In the genomic region with DNA sequence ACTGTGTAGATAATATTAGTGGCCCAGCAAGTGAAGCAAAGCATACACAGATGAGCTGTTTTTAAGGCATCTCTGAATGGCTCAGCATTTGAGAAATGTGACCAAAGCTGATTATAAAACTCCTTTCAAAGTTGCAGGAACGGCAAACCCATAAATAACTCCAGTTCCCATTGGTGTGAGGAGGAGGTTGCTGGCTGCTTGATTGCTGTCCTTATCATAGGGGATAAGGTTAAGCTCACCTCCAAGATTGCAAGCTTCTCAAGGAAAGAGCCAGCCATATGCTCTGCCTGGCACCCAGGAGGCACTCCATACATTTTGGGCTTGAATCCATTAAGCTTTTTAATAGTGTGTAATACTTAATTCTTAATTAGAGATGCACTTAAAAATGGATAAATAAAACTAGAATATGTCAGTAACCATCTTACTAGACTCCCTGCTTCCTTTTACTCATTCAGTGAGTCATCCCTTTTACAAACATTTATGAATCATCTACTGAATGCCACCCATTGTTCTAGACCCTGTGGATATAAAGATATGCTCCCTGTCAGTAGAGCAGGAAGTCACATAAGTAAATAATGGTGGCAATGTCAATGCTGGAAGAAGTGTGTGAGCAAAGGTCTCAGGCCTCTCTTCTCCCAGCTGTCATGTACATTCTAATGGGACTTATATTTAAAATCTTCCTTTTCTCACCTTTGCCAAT, we compare ENCODE assay signal across 1 cellular context.
A peak's percentile ranks its signal among the peaks of the same experiment; 100 is the strongest.
TF ChIP-seq lines count a peak whose summit lies in the region.

No MANE protein-coding gene starts in this region.

TF ChIP-seq in HepG2, 621 proteins besides CTCF, POLR2A, EP300 and RAD21 (continued from another document and continues in another):
- peak; percentile 69 for TF ChIP-seq HNF1B (CRISPR knock-in tag; IDR thresholded peaks at IDR 0.05)
- TF ChIP-seq REXO4 (CRISPR knock-in tag; IDR thresholded peaks at IDR 0.05; ENCODE audit: borderline replicate concordance), result no peak
- peak; percentile 66; the same call in 1 of the 2 replicates for TF ChIP-seq RARA (CRISPR knock-in tag; IDR thresholded peaks at IDR 0.05)
- peak; percentile 96 for TF ChIP-seq SAP130 (CRISPR knock-in tag; IDR thresholded peaks at IDR 0.05; ENCODE audit: low read depth)
- peak; percentile 25; the same call in 1 of the 2 replicates for TF ChIP-seq ZBTB3 (CRISPR knock-in tag; IDR thresholded peaks at IDR 0.05; ENCODE audit: borderline replicate concordance, low read depth)
- TF ChIP-seq ZNF737 (CRISPR knock-in tag; IDR thresholded peaks at IDR 0.05; ENCODE audit: borderline replicate concordance), result no peak
- TF ChIP-seq ZNF30 (CRISPR knock-in tag; IDR thresholded peaks at IDR 0.05), result no peak
- peak; percentile 13; the same call in 1 of the 2 replicates for TF ChIP-seq TSC22D2 (CRISPR knock-in tag; IDR thresholded peaks at IDR 0.05; ENCODE audit: borderline replicate concordance)
- TF ChIP-seq ZNF292 (CRISPR knock-in tag; IDR thresholded peaks at IDR 0.05; ENCODE audit: borderline replicate concordance, low read depth), result peak; percentile 55; the same call in 1 of the 2 replicates
- TF ChIP-seq ZC3H4 (CRISPR knock-in tag; IDR thresholded peaks at IDR 0.05; ENCODE audit: borderline replicate concordance), result no peak
- TF ChIP-seq, protein P1, sequence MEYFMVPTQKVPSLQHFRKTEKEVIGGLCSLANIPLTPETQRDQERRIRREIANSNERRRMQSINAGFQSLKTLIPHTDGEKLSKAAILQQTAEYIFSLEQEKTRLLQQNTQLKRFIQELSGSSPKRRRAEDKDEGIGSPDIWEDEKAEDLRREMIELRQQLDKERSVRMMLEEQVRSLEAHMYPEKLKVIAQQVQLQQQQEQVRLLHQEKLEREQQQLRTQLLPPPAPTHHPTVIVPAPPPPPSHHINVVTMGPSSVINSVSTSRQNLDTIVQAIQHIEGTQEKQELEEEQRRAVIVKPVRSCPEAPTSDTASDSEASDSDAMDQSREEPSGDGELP (IDR thresholded peaks at IDR 0.05; ENCODE audit: borderline replicate concordance, low read depth), result peak; percentile 82; the same call in 1 of the 2 replicates
- TF ChIP-seq SP1 (IDR thresholded peaks at IDR 0.05), result no peak
- TF ChIP-seq SP1 (CRISPR knock-in tag; IDR thresholded peaks at IDR 0.05), result no peak
- TF ChIP-seq NAIF1 (CRISPR knock-in tag; IDR thresholded peaks at IDR 0.05; ENCODE audit: borderline replicate concordance), result no peak; the same call in 1 of the 2 replicates
- TF ChIP-seq SP4 (CRISPR knock-in tag; IDR thresholded peaks at IDR 0.05), result no peak
- TF ChIP-seq ZZZ3 (CRISPR knock-in tag; IDR thresholded peaks at IDR 0.05; ENCODE audit: borderline replicate concordance), result no peak
- TF ChIP-seq DPF2 (CRISPR knock-in tag; IDR thresholded peaks at IDR 0.05; ENCODE audit: borderline replicate concordance, low read depth), result peak; percentile 99
- peak; percentile 86 for TF ChIP-seq RBM22 (optimal IDR thresholded peaks at IDR 0.05; ENCODE audit: low read length)
- 0 out of 2 replicates have a peak, but pooled peaks have one; percentile 60 for TF ChIP-seq ZNF142 (CRISPR knock-in tag; IDR thresholded peaks at IDR 0.05)
- TF ChIP-seq JUND (CRISPR knock-in tag; IDR thresholded peaks at IDR 0.05), result peak; percentile 98
- no peak for TF ChIP-seq KDM4B (CRISPR knock-in tag; IDR thresholded peaks at IDR 0.05)
- peak; percentile 31 for TF ChIP-seq MED8 (CRISPR knock-in tag; IDR thresholded peaks at IDR 0.05; ENCODE audit: insufficient replicate concordance)
- peak; percentile 6 for TF ChIP-seq MAFF (IDR thresholded peaks at IDR 0.05; ENCODE audit: low read depth, low read length)
- no peak for TF ChIP-seq KAT7 (CRISPR knock-in tag; IDR thresholded peaks at IDR 0.05; ENCODE audit: borderline replicate concordance)
- TF ChIP-seq ZNF331 (CRISPR knock-in tag; IDR thresholded peaks at IDR 0.05), result peak; percentile 61; the same call in 1 of the 2 replicates
- peak; percentile 58; the same call in 1 of the 2 replicates for TF ChIP-seq THAP11 (CRISPR knock-in tag; IDR thresholded peaks at IDR 0.05)
- TF ChIP-seq ZNF766 (CRISPR knock-in tag; IDR thresholded peaks at IDR 0.05; ENCODE audit: borderline replicate concordance), result no peak
- peak; percentile 95 for TF ChIP-seq ZSCAN9 (CRISPR knock-in tag; IDR thresholded peaks at IDR 0.05; ENCODE audit: borderline replicate concordance)
- peak; percentile 97 for TF ChIP-seq PPARG (CRISPR knock-in tag; conservative IDR thresholded peaks at IDR 0.05)
- TF ChIP-seq PLRG1 (conservative IDR thresholded peaks at IDR 0.05), result no peak
- no peak; the same call in 1 of the 2 replicates for TF ChIP-seq ZSCAN5A (CRISPR knock-in tag; IDR thresholded peaks at IDR 0.05; ENCODE audit: borderline replicate concordance)
- no peak for TF ChIP-seq ZNF546 (CRISPR knock-in tag; conservative IDR thresholded peaks at IDR 0.05)
- no peak for TF ChIP-seq ZNF484 (CRISPR knock-in tag; IDR thresholded peaks at IDR 0.05; ENCODE audit: borderline replicate concordance, low read depth)
- TF ChIP-seq CENPBD1 (CRISPR knock-in tag; IDR thresholded peaks at IDR 0.05; ENCODE audit: borderline replicate concordance, low read depth), result no peak
- peak; percentile 46; the same call in 1 of the 2 replicates for TF ChIP-seq KMT2A (CRISPR knock-in tag; IDR thresholded peaks at IDR 0.05)
- no peak for TF ChIP-seq PBX3 (CRISPR knock-in tag; IDR thresholded peaks at IDR 0.05; ENCODE audit: borderline replicate concordance)
- no peak for TF ChIP-seq SAFB2 (CRISPR knock-in tag; IDR thresholded peaks at IDR 0.05; ENCODE audit: borderline replicate concordance, low read depth)
- TF ChIP-seq ZNF354B (CRISPR knock-in tag; IDR thresholded peaks at IDR 0.05), result no peak
- peak; percentile 88 for TF ChIP-seq HNF4G (IDR thresholded peaks at IDR 0.05; ENCODE audit: borderline replicate concordance, low read depth, low read length)
- TF ChIP-seq HNF4G (CRISPR knock-in tag; IDR thresholded peaks at IDR 0.05; ENCODE audit: borderline replicate concordance, low read depth), result peak; percentile 86; the same call in 1 of the 2 replicates
- no peak for TF ChIP-seq FOXC1 (CRISPR knock-in tag; IDR thresholded peaks at IDR 0.05; ENCODE audit: borderline replicate concordance)
- peak; percentile 68; the same call in 1 of the 2 replicates for TF ChIP-seq CEBPG (CRISPR knock-in tag; IDR thresholded peaks at IDR 0.05)
- no peak for TF ChIP-seq NCOA1 (CRISPR knock-in tag; IDR thresholded peaks at IDR 0.05)
- TF ChIP-seq KLF11 (CRISPR knock-in tag; IDR thresholded peaks at IDR 0.05), result peak; percentile 88; the same call in 1 of the 2 replicates
- TF ChIP-seq RXRB (CRISPR knock-in tag; IDR thresholded peaks at IDR 0.05; ENCODE audit: borderline replicate concordance), result peak; percentile 94
- no peak for TF ChIP-seq ZNF564 (CRISPR knock-in tag; IDR thresholded peaks at IDR 0.05)
